13 cellular contexts compared by ENCODE assay signal in the genomic region with DNA sequence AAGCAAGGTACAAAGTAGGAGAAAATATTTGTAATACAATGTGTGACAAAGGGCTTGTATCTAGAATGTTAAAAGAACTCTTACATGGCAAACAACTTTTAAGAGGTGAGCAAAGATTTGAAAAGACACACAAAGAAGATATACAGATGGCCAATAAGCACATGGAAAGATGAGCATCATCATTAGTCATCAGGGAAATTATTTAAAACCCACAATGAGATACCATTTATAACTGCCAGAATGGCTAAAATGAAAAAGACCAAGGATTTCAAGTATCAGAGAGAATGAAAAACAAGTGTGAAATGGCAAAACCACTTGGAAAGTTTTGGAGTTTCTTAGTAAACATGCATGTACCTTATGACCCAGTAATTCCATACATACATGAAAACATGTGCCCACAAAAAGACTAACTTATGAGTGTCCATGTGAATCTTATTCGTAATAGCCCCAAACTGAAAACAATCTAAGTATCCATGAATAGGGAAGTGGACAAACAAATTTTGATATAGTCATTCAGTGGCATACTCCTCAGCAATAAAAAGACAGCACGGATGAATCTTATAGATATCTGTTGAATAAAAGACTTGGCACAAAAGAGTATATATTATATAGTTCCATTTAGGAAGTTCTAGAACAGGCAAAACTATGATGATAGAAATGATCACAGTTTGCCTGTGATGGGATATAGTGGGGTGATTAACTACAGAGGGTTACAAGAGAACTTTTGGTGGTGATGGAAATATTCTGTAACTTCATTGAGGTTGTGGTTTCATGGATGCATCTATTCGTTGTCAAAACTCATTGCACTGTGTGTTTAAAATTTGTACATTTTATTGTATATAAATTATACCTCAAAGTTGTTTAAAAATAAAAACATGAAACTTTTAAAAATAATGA.
DNase-seq lines count a peak whose midpoint lies in the region; ATAC-seq, FAIRE-seq and TF ChIP-seq lines count a peak whose summit lies in the region.
"Had no signal": no experiment of that assay in that cellular context is flagged by ENCODE, and none has a peak within 500 bp of the region (broad histone marks: within the 10 kb centered on the region; RNA-seq: fewer than 3 reads in every experiment).

No MANE protein-coding gene starts in this region.

- intact Hi-C loops in CD4-positive, alpha-beta memory T cell (cut with micrococcal nuclease): no loop called here
- intact Hi-C loops in IMR-90 (cut with micrococcal nuclease): no loop called here

- no peak overlapping the region for H3K23ac ChIP-seq in IMR-90 (ENCODE audit: low read depth, low read length)

- POLR2A ChIA-PET in CD4-positive, alpha-beta memory T cell (lab: Charles Lee; ENCODE audit: partially characterized antibody): no interaction called here
- POLR2A ChIA-PET in IMR-90 (lab: Charles Lee; ENCODE audit: unreplicated experiment): no interaction called here

- H3K27me3 Mint-ChIP-seq in CD4-positive, alpha-beta memory T cell: no peaks in the 10 kb centered on the region
- H3K27me3 Mint-ChIP-seq in astrocyte (ENCODE audit: low read depth, unreplicated experiment): no peaks in the 10 kb centered on the region
- H3K27me3 Mint-ChIP-seq in nephron (ENCODE audit: low read depth): no peaks in the 10 kb centered on the region

- TF ChIP-seq CTCF in IMR-90 (conservative IDR thresholded peaks at IDR 0.05; ENCODE audit: low read depth, low read length) (no peak), astrocyte (IDR thresholded peaks at IDR 0.05; ENCODE audit: insufficient read depth, low read depth, low read length) (no peak), nephron (IDR thresholded peaks at IDR 0.05; ENCODE audit: unreplicated experiment in 3 of 3) (no peak)

- no peak overlapping the region for H2BK15ac ChIP-seq in IMR-90 (ENCODE audit: low read depth, low read length)

- H2BK120ac ChIP-seq in IMR-90 (ENCODE audit: low read depth, low read length): no peak overlapping the region

- H4K20me1 ChIP-seq in IMR-90 (ENCODE audit: insufficient read depth, low read length): no peaks in the 10 kb centered on the region
- H4K20me1 ChIP-seq in astrocyte (ENCODE audit: insufficient read depth, low read length): no peaks in the 10 kb centered on the region

- H3K18ac ChIP-seq in IMR-90 (ENCODE audit: low read depth, low read length): no peak overlapping the region; the same call in 1 of the 2 replicates

- CTCF ChIA-PET in CD4-positive, alpha-beta memory T cell (lab: Charles Lee; ENCODE audit: partially characterized antibody): no interaction called here
- CTCF ChIA-PET in IMR-90 (lab: Yijun Ruan, JAX): no interaction called here

- no peak overlapping the region for H2BK20ac ChIP-seq in IMR-90 (ENCODE audit: low read depth, low read length)

- FAIRE-seq in astrocyte (lab: Jason Lieb, UNC) (peak; percentile 72), GM12891 (lab: Jason Lieb, UNC) (no peak)

- TF ChIP-seq RAD21 in IMR-90 (IDR thresholded peaks at IDR 0.05; ENCODE audit: low read length): no peak

- no peaks in the 10 kb centered on the region for H3K79me1 ChIP-seq in IMR-90 (ENCODE audit: low read depth in 1 of 2, low read length in 2 of 2)

- H2AK5ac ChIP-seq in IMR-90 (ENCODE audit: low read depth, low read length): no peak overlapping the region

- no peaks in the 10 kb centered on the region for H3K9me3 ChIP-seq in CD4-positive, alpha-beta memory T cell (ENCODE audit: control insufficient read depth in 1 of 2, low read length in 2 of 2)
- H3K9me3 ChIP-seq in IMR-90 (ENCODE audit: control insufficient read depth, insufficient read depth, low read length) (no peaks in the 10 kb centered on the region), astrocyte (ENCODE audit: insufficient read depth, low read depth, low read length) (no peaks in the 10 kb centered on the region)
- H3K9me3 ChIP-seq: SJSA1 had no signal

- no peaks in the 10 kb centered on the region for H3K36me3 ChIP-seq in CD4-positive, alpha-beta memory T cell (ENCODE audit: insufficient read depth, low read length)
- H3K36me3 ChIP-seq in IMR-90 (ENCODE audit: control insufficient read depth, insufficient read depth, low read length) (no peaks in the 10 kb centered on the region), astrocyte (ENCODE audit: insufficient read depth, low read length) (no peaks in the 10 kb centered on the region)
- H3K36me3 ChIP-seq: SJSA1 had no signal

- peaks cover 0 to 12% (median 4%) of the 10 kb centered on the region in 8 donors for H3K9me3 Mint-ChIP-seq in CD4-positive, alpha-beta memory T cell
- H3K9me3 Mint-ChIP-seq in astrocyte (ENCODE audit: unreplicated experiment) (no peaks in the 10 kb centered on the region), nephron (peaks cover 6% of the 10 kb centered on the region)

- H3K27me3 ChIP-seq in CD4-positive, alpha-beta memory T cell (ENCODE audit: insufficient read depth, low read length): no peaks in the 10 kb centered on the region
- H3K27me3 ChIP-seq in IMR-90 (ENCODE audit: control insufficient read depth, insufficient read depth, low read length) (no peaks in the 10 kb centered on the region), astrocyte (ENCODE audit: insufficient read depth, low read length) (no peaks in the 10 kb centered on the region)
- H3K27me3 ChIP-seq: SJSA1 had no signal

- H3K36me3 Mint-ChIP-seq in CD4-positive, alpha-beta memory T cell: peaks cover 7 to 18% of the 10 kb centered on the region in 2 donors
- H3K36me3 Mint-ChIP-seq in astrocyte (ENCODE audit: low read depth, unreplicated experiment): peaks cover 3% of the 10 kb centered on the region
- peaks cover 19% of the 10 kb centered on the region for H3K36me3 Mint-ChIP-seq in nephron (ENCODE audit: low read depth)

- peaks cover 9 to 20% (median 14%) of the 10 kb centered on the region in 4 donors for H3K4me1 Mint-ChIP-seq in CD4-positive, alpha-beta memory T cell
- peaks cover 8% of the 10 kb centered on the region for H3K4me1 Mint-ChIP-seq in astrocyte (ENCODE audit: low read depth, unreplicated experiment)
- peaks cover 37% of the 10 kb centered on the region for H3K4me1 Mint-ChIP-seq in nephron

- H3K27ac ChIP-seq in CD4-positive, alpha-beta memory T cell (ENCODE audit: low read depth, low read length): no peak overlapping the region
- H3K27ac ChIP-seq in IMR-90 (ENCODE audit: insufficient read depth, low read length) (no peak overlapping the region), astrocyte (ENCODE audit: low read depth, low read length) (peak overlapping the region; percentile 5)

- no peak overlapping the region for H3K9ac ChIP-seq in IMR-90 (ENCODE audit: low read depth, low read length)
- no peak overlapping the region for H3K9ac ChIP-seq in astrocyte (ENCODE audit: low read length)

- dilution Hi-C loops in IMR-90 (cut with HindIII; ENCODE audit: low sequenced_read_pairs, unreplicated experiment): no loop called here

- H3K4me3 Mint-ChIP-seq in CD4-positive, alpha-beta memory T cell: peak overlapping the region in 5 of 8 donors; percentile 19 to 64 (median 43)
- H3K4me3 Mint-ChIP-seq in astrocyte (ENCODE audit: unreplicated experiment) (no peak overlapping the region), nephron (peak overlapping the region in 1 of 3 experiments; percentile 49)

- no peak overlapping the region for H3K56ac ChIP-seq in IMR-90 (ENCODE audit: extremely low read depth, insufficient read depth, low read length)

- H3K4ac ChIP-seq in IMR-90 (ENCODE audit: low read depth, low read length): no peak overlapping the region

- WGBS in IMR-90 (ENCODE audit: extremely low coverage in 2 of 2, insufficient read length in 1 of 2), 2 experiments: no CpG with 5 or more reads among the region's 3 CpGs

- peak overlapping the region in 5 of 7 donors; percentile 6 to 76 (median 68) for H3K27ac Mint-ChIP-seq in CD4-positive, alpha-beta memory T cell
- H3K27ac Mint-ChIP-seq in astrocyte (ENCODE audit: unreplicated experiment): no peak overlapping the region
- H3K27ac Mint-ChIP-seq in nephron: peak overlapping the region; percentile 45 to 79 (median 64)

- H3K4me3 ChIP-seq in CD4-positive, alpha-beta memory T cell (ENCODE audit: low read length in 2 of 2): no peak overlapping the region
- H3K4me3 ChIP-seq in IMR-90 (ENCODE audit: insufficient read depth, low read depth, low read length): no peak overlapping the region
- H3K4me3 ChIP-seq in astrocyte (ENCODE audit: insufficient read depth, low read depth, low read length): no peak overlapping the region

- H2BK5ac ChIP-seq in IMR-90 (ENCODE audit: low read depth, low read length, poor library complexity, severe bottlenecking): no peak overlapping the region

- H3K4me2 ChIP-seq in IMR-90 (ENCODE audit: low read depth, low read length) (peak overlapping the region; percentile 48), astrocyte (ENCODE audit: low read length) (no peak overlapping the region)

- in situ Hi-C loops in IMR-90 (cut with MboI; ENCODE audit: low sequenced_read_pairs): no loop called here

- no peak overlapping the region for H4K5ac ChIP-seq in IMR-90 (ENCODE audit: low read depth, low read length)

- H4K8ac ChIP-seq in IMR-90 (ENCODE audit: low read depth in 2 of 2, low read length in 2 of 2): no peak overlapping the region

- H2AK9ac ChIP-seq in IMR-90 (replicated peaks; ENCODE audit: low read depth, low read length, poor library complexity): no peak overlapping the region

- H4K91ac ChIP-seq in IMR-90 (ENCODE audit: insufficient read depth, low read depth, low read length): no peak overlapping the region

- no peaks in the 10 kb centered on the region for H3K79me2 ChIP-seq in astrocyte (ENCODE audit: insufficient read depth, low read length)

- peaks cover 15% of the 10 kb centered on the region for H3K4me1 ChIP-seq in CD4-positive, alpha-beta memory T cell (ENCODE audit: insufficient read depth, low read length)
- H3K4me1 ChIP-seq in IMR-90 (ENCODE audit: control insufficient read depth, insufficient read depth, low read length) (no peaks in the 10 kb centered on the region), astrocyte (ENCODE audit: insufficient read depth, low read length) (peaks cover 3% of the 10 kb centered on the region)

- no peak for TF ChIP-seq POLR2A in IMR-90 (IDR thresholded peaks at IDR 0.05; ENCODE audit: low read depth, low read length)
- TF ChIP-seq POLR2A in GM12891 (IDR thresholded peaks at IDR 0.05; ENCODE audit: low read depth, low read length): no peak

- no peak for DNase-seq in CD4-positive, alpha-beta memory T cell
- DNase-seq in IMR-90: peak; percentile 53
- peak; percentile 59 for DNase-seq in astrocyte (ENCODE audit: low read depth)
- DNase-seq in superior temporal gyrus (ENCODE audit: extremely low spot score): no peak
- DNase-seq in GM12891 (ENCODE audit: insufficient read length, low spot score): no peak
- DNase-seq: activated CD4-positive, CD25-positive, alpha-beta regulatory T cell; Calu3; Karpas-422; NCI-H345 had no signal

- ATAC-seq in IMR-90 (ENCODE audit: low read depth) (no peak), HG03378 (IDR thresholded peaks at IDR 0.05; ENCODE audit: unreplicated experiment) (no peak), GM19395 (IDR thresholded peaks at IDR 0.05; ENCODE audit: unreplicated experiment) (no peak)

- no peaks in the 10 kb centered on the region for H3K9me1 ChIP-seq in IMR-90 (ENCODE audit: insufficient read depth, low read length)

- BruUV-seq in IMR-90 (replicated peaks; lab: Mats Ljungman, UMichigan): no TSS peak

- no peak overlapping the region for H2AFZ ChIP-seq in IMR-90 (replicated peaks; ENCODE audit: low read length, poor library complexity)
- no peak overlapping the region for H2AFZ ChIP-seq in astrocyte (ENCODE audit: low read depth, low read length)

- H3K14ac ChIP-seq in IMR-90 (replicated peaks; ENCODE audit: low read depth, low read length): no peak overlapping the region

Comparison
In these comparisons a context has a peak if more than half of its experiments do, and no peak if none do; other contexts are left out.
1. DNase-seq: peak in IMR-90 (single experiment) and astrocyte (single experiment); none in CD4-positive, alpha-beta memory T cell (0 of 5), superior temporal gyrus (single experiment) and GM12891 (single experiment).